15 cellular contexts compared by ENCODE assay signal in the genomic region with DNA sequence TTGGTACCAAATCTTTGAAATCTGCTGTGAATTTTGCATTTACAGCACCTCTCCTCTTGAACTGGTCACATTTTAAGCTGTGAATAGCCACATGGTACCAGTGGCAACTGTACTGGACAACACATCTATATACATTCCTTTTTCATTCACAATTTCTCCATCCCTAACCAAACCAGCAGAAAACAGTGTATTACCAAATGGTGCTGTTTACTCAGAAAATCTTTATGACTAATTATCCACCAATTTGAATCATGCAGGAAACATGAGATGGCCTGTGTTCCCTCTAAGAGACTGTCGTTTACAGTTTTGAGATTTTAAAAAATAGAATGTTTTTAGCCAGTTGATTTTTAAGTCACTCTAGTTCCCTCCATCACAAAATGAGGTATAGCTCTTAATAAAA. TPM values are rescaled to one million over a fixed set of nuclear protein-coding genes. Genes with fewer than 3 reads are reported as not detected.
DNase-seq lines count a peak whose midpoint lies in the region; ATAC-seq and TF ChIP-seq lines count a peak whose summit lies in the region.
"Had no signal": no experiment of that assay in that cellular context is flagged by ENCODE, and none has a peak within 500 bp of the region (broad histone marks: within the 10 kb centered on the region; RNA-seq: fewer than 3 reads in every experiment).

No MANE protein-coding gene starts in this region.

- no peak overlapping the region for H2BK120ac ChIP-seq in mesenchymal stem cell (ENCODE audit: low read depth, low read length)

- H2AFZ ChIP-seq in mesenchymal stem cell (ENCODE audit: low read depth, low read length) = no peak overlapping the region

- H3K27ac ChIP-seq in mesenchymal stem cell (ENCODE audit: low read length, poor library complexity, severe bottlenecking) = peak overlapping the region; percentile 10
- H3K27ac ChIP-seq in tibial nerve = peak overlapping the region in 2 of 4 donors; percentile 39 to 70
- H3K27ac ChIP-seq: colonic mucosa, SK-N-MC had no signal

- H3K9me3 ChIP-seq in mesenchymal stem cell (ENCODE audit: control insufficient read depth, low read length) (no peaks in the 10 kb centered on the region), tibial nerve (no peaks in the 10 kb centered on the region)
- H3K9me3 ChIP-seq: colonic mucosa had no signal

- in situ Hi-C loops in astrocyte of the spinal cord (cut with HindIII; ENCODE audit: low sequenced_read_pairs) = no loop called here

- H3K23ac ChIP-seq in mesenchymal stem cell (ENCODE audit: low read length in 2 of 2) = no peak overlapping the region

- no peak for TF ChIP-seq CTCF in astrocyte of the spinal cord (IDR thresholded peaks at IDR 0.05; ENCODE audit: low read depth, low read length)
- TF ChIP-seq CTCF in tibial nerve (IDR thresholded peaks at IDR 0.05) = no peak

- ATAC-seq in HG03469 (IDR thresholded peaks at IDR 0.05; ENCODE audit: unreplicated experiment) = no peak

- H3K4me2 ChIP-seq in mesenchymal stem cell (ENCODE audit: low read length, poor library complexity, severe bottlenecking) = no peak overlapping the region

- no peak overlapping the region for H3K14ac ChIP-seq in mesenchymal stem cell (ENCODE audit: low read length in 2 of 2)

- H2BK12ac ChIP-seq in mesenchymal stem cell (ENCODE audit: low read length in 2 of 2) = no peak overlapping the region

- no CpG with 5 or more reads among the region's 1 CpG for WGBS in mesenchymal stem cell
- 32 to 40% methylated on average over 1 of the region's 1 CpG for WGBS in tibial nerve, 2 donors

- H3K27me3 ChIP-seq in mesenchymal stem cell (ENCODE audit: control insufficient read depth in 1 of 2, insufficient read depth in 1 of 2, low read length in 2 of 2) (no peaks in the 10 kb centered on the region), tibial nerve (no peaks in the 10 kb centered on the region)
- H3K27me3 ChIP-seq: colonic mucosa had no signal

- H2AK5ac ChIP-seq in mesenchymal stem cell (ENCODE audit: low read length, severe bottlenecking) = no peak overlapping the region

- H3K9ac ChIP-seq in mesenchymal stem cell (ENCODE audit: low read length) = peak overlapping the region; percentile 85

- peak; percentile 76 for DNase-seq in AG20443 (ENCODE audit: low spot score)
- peak; percentile 85 for DNase-seq in HS-5 (ENCODE audit: low read depth)
- peak; percentile 64 for DNase-seq in astrocyte of the spinal cord (ENCODE audit: low read depth, low spot score)
- DNase-seq in mesenchymal stem cell = peak; percentile 76
- no peak for DNase-seq in tibial nerve (ENCODE audit: low spot score in 2 of 2)
- DNase-seq in germinal center (ENCODE audit: low spot score) = no peak
- DNase-seq in stimulated activated naive CD4-positive, alpha-beta T cell treated with Interleukin-2 at 50 U/mL for 16 hours (lab: John Stamatoyannopoulos, UW) = no peak
- DNase-seq: activated CD4-positive, alpha-beta T cell treated with anti-CD3 and anti-CD28 coated beads for 1 hour; activated gamma-delta T cell treated with Interleukin-2 at 50 U/mL for 16 hours; colonic mucosa; COR-L47; hippocampal formation; NCI-H524 had no signal

- no peak overlapping the region for H3K4ac ChIP-seq in mesenchymal stem cell (ENCODE audit: low read depth in 1 of 2, low read length in 2 of 2)

- H3K18ac ChIP-seq in mesenchymal stem cell (ENCODE audit: low read depth in 1 of 2, low read length in 2 of 2) = no peak overlapping the region

- H3K4me3 ChIP-seq in astrocyte of the spinal cord (ENCODE audit: low read depth, low read length) = no peak overlapping the region
- no peak overlapping the region for H3K4me3 ChIP-seq in mesenchymal stem cell (ENCODE audit: insufficient read depth in 1 of 2, low read depth in 1 of 2, low read length in 2 of 2)
- H3K4me3 ChIP-seq in tibial nerve = no peak overlapping the region
- H3K4me3 ChIP-seq: colonic mucosa, SK-N-MC had no signal

- no peak overlapping the region for H2BK15ac ChIP-seq in mesenchymal stem cell (ENCODE audit: low read depth, poor library complexity, severe bottlenecking)

- H4K8ac ChIP-seq in mesenchymal stem cell (ENCODE audit: low read length) = no peak overlapping the region

- H3K36me3 ChIP-seq in mesenchymal stem cell (ENCODE audit: control insufficient read depth in 1 of 2, insufficient read depth in 2 of 2, low read depth in 1 of 2, low read length in 2 of 2) (peaks cover 0 to 7% of the 10 kb centered on the region in 2 experiments), tibial nerve (no peaks in the 10 kb centered on the region)
- H3K36me3 ChIP-seq: colonic mucosa had no signal

- no peak overlapping the region for H4K91ac ChIP-seq in mesenchymal stem cell (ENCODE audit: low read length)

- no peak for TF ChIP-seq EP300 in tibial nerve (IDR thresholded peaks at IDR 0.05)

- H2BK5ac ChIP-seq in mesenchymal stem cell (ENCODE audit: low read depth, low read length, poor library complexity, severe bottlenecking) = no peak overlapping the region

- no peaks in the 10 kb centered on the region for H3K79me1 ChIP-seq in mesenchymal stem cell (replicated peaks; ENCODE audit: low read length, poor library complexity, severe bottlenecking)

- H3K4me1 ChIP-seq in mesenchymal stem cell (ENCODE audit: control insufficient read depth, insufficient read depth, low read depth, low read length) (peaks cover 5% of the 10 kb centered on the region), tibial nerve (peaks cover 0 to 29% (median 3%) of the 10 kb centered on the region in 4 donors)
- H3K4me1 ChIP-seq: colonic mucosa had no signal

- TF ChIP-seq POLR2A in tibial nerve (IDR thresholded peaks at IDR 0.05) = no peak

RNA-seq across cellular contexts. Expression of a gene that starts 17.6 kb away (rescaled TPM):
- 130 TPM for polyA plus RNA-seq in mesenchymal stem cell (2013, experiment 1 of 2)
- 133 TPM for polyA plus RNA-seq in mesenchymal stem cell (2013, experiment 2 of 2)
- 10 to 100 TPM; 49.6 to 90.0 (median 63.5) TPM for total RNA-seq in tibial nerve

RNA-seq across cellular contexts. Expression of a gene that starts 39.4 kb away (rescaled TPM):
- polyA plus RNA-seq in mesenchymal stem cell (2013, experiment 1 of 2) = 16.6 TPM
- polyA plus RNA-seq in mesenchymal stem cell (2013, experiment 2 of 2) = 16.7 TPM
- 1 to 10 TPM; 2.8 to 9.2 (median 5.4) TPM for total RNA-seq in tibial nerve

Comparison
In these comparisons a context has a peak if more than half of its experiments do, and no peak if none do; other contexts are left out.
1. DNase-seq: peak in AG20443 (single experiment), HS-5 (single experiment), astrocyte of the spinal cord (single experiment) and mesenchymal stem cell (single experiment); none in tibial nerve (0 of 2), germinal center (single experiment) and stimulated activated naive CD4-positive, alpha-beta T cell treated with Interleukin-2 at 50 U/mL for 16 hours (single experiment).